28 cellular contexts compared by ENCODE assay signal in the genomic region with DNA sequence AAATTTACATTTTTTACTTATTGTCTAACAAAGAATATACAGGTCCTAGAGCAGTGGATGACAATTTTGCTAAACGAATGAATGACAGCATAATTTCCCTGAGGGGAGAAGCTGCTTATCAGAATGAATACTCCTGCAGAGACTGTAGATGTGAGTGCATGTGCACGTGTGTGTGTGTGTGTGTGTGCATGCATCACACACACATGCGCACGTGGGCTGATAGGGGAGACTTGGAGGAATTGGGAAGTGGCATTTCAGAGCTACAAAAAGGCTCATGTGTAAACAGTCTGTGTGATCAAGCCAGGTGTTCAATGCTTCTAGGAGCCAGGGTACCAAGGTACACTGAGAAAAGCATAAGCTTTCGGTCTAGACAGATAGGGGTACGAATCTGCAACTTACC.
"Had no signal": no experiment of that assay in that cellular context is flagged by ENCODE, and none has a peak within 500 bp of the region (broad histone marks: within the 10 kb centered on the region; RNA-seq: fewer than 3 reads in every experiment).

No MANE protein-coding gene starts in this region.

- H3K27me3 ChIP-seq: cardiac muscle cell, colonic mucosa, gastrocnemius medialis, ovary had no signal

- H3K36me3 ChIP-seq: cardiac muscle cell, colonic mucosa, gastrocnemius medialis, left ventricle myocardium inferior, ovary, prostate gland had no signal

- H3K27ac ChIP-seq: cardiac muscle cell, colonic mucosa, epithelial cell of prostate, gastrocnemius medialis, ovary, prostate gland, skin epidermis had no signal

- H3K4me1 ChIP-seq: colonic mucosa, prostate gland had no signal

- ATAC-seq: gastrocnemius medialis, sciatic nerve, WTC11 had no signal

- H3K4me3 Mint-ChIP-seq: activated naive CD8-positive, alpha-beta T cell; nephron; stimulated activated naive CD8-positive, alpha-beta T cell treated with anti-CD3 and anti-CD28 coated beads, Interleukin-15, Interleukin-2, amounts not matched to agents 100 ng/mL and 50 ng/mL, for 24 hours; WTC11 had no signal

- H3K4me3 ChIP-seq: cardiac muscle cell, colonic mucosa, gastrocnemius medialis, left ventricle myocardium inferior, lung, ovary, prostate gland, skin epidermis had no signal

- H3K36me3 Mint-ChIP-seq: activated naive CD8-positive, alpha-beta T cell had no signal

- H3K9me3 Mint-ChIP-seq: nephron; stimulated activated naive CD8-positive, alpha-beta T cell treated with anti-CD3 and anti-CD28 coated beads, Interleukin-15, Interleukin-2, amounts not matched to agents 100 ng/mL and 50 ng/mL, for 24 hours had no signal

- DNase-seq: activated CD4-positive, alpha-beta T cell treated with anti-CD3 and anti-CD28 coated beads for 1 hour; activated CD4-positive, alpha-beta T cell treated with anti-CD3 and anti-CD28 coated beads, Interleukin-2, amount 50 U/mL, for 1 hour; activated effector memory CD4-positive, alpha-beta T cell treated with Interleukin-2 at 50 U/mL for 16 hours; activated naive CD4-positive, alpha-beta T cell treated with Interleukin-2 at 50 U/mL for 16 hours; activated T-cell treated with anti-CD3 and anti-CD28 coated beads for 4 hours; anterior cingulate cortex; cerebellar nuclear complex; colonic mucosa; effector CD8-positive, alpha-beta T cell; gastrocnemius medialis; glutamatergic neuron; islet precursor cell; left ventricle myocardium inferior; ovary; retina; stimulated activated CD4-positive, alpha-beta T cell treated with anti-CD3 and anti-CD28 coated beads, Interleukin-12 subunit alpha, Interleukin-12 subunit beta, amount 100 ng/mL, for 4 hours; stimulated activated CD4-positive, alpha-beta T cell treated with anti-CD3 and anti-CD28 coated beads, Interleukin-4, amount 100 ng/mL, for 1 hour; T-helper 2 cell had no signal

- H3K27ac Mint-ChIP-seq: activated naive CD8-positive, alpha-beta T cell; nephron; stimulated activated naive CD8-positive, alpha-beta T cell treated with anti-CD3 and anti-CD28 coated beads, Interleukin-15, Interleukin-2, amounts not matched to agents 100 ng/mL and 50 ng/mL, for 24 hours had no signal

- H3K9me3 ChIP-seq: colonic mucosa, gastrocnemius medialis, left ventricle myocardium inferior, ovary, prostate gland had no signal
